In the genomic region with DNA sequence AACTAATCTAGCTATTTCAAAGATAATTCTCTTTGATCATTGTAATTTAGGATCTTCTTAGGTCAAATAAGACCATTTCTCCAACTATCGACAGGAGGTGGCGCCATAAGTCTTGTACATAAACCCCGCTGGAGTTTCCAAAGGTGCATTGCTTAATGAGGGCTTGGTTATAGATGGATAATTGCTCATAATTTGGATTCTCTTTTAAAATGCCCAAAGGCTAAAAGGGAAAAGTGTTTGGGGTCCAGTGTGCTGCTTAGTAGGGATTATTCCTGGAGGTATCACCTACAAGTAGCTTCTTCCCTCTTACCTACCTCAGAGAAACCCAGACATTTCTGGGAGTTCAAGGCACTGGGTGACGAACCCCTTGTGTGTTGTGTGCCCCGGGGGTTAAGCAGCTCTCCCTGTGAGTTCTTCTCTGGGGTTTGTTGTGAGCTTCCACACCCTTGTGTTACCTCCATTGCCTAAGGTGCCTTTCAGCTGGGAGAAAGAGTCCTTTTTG, we compare ENCODE assay signal across 7 cellular contexts.
DNase-seq lines count a peak whose midpoint lies in the region; ATAC-seq and TF ChIP-seq lines count a peak whose summit lies in the region.

No MANE protein-coding gene starts in this region.

- peak; percentile 48 for ATAC-seq in HG02943 (IDR thresholded peaks at IDR 0.05; ENCODE audit: low read depth, unreplicated experiment)

- H3K4me1 ChIP-seq in skeletal muscle tissue (ENCODE audit: control insufficient read depth in 3 of 3, insufficient read depth in 3 of 3, low read length in 3 of 3) = peaks cover 11 to 17% (median 13%) of the 10 kb centered on the region in 3 donors

- H3K9me3 ChIP-seq in skeletal muscle tissue (ENCODE audit: control insufficient read depth in 3 of 3, low read length in 3 of 3) = no peaks in the 10 kb centered on the region

- DNase-seq in GM13976 (ENCODE audit: low spot score) (peak; percentile 53), NCI-H1930 (lab: John Stamatoyannopoulos, UW) (peak; percentile 43 to 66), T1000 (lab: John Stamatoyannopoulos, UW) (peak; percentile 30), astrocyte of the spinal cord (ENCODE audit: low read depth, low spot score) (peak; percentile 90), hypothalamus (lab: John Stamatoyannopoulos, UW) (peak in 33 of 51 donors; percentile 21 to 88 (median 54))

- peak overlapping the region; percentile 85 to 89 (median 86) for H3K9ac ChIP-seq in skeletal muscle tissue (ENCODE audit: low read depth in 1 of 3, low read length in 3 of 3)

- in situ Hi-C loops in GM13976 (cut with MboI; ENCODE audit: low sequenced_read_pairs, unreplicated experiment) (loop anchor here (5.0 kb wide), 1 partner anchor 415 kb away; no protein-coding TSS in a partner anchor), astrocyte of the spinal cord (cut with HindIII; ENCODE audit: low sequenced_read_pairs) (no loop called here)

- peak overlapping the region; percentile 74 for H3K27ac ChIP-seq in skeletal muscle tissue (ENCODE audit: low read depth, low read length)

- H3K4me3 ChIP-seq in astrocyte of the spinal cord (ENCODE audit: low read depth, low read length) (peak overlapping the region; percentile 37), skeletal muscle tissue (ENCODE audit: low read length in 3 of 3) (peak overlapping the region; percentile 80 to 86 (median 83))

- H3K36me3 ChIP-seq in skeletal muscle tissue (ENCODE audit: control insufficient read depth in 3 of 3, insufficient read depth in 3 of 3, low read length in 3 of 3) = no peaks in the 10 kb centered on the region

- H3K27me3 ChIP-seq in skeletal muscle tissue (ENCODE audit: control insufficient read depth in 3 of 3, insufficient read depth in 3 of 3, low read length in 3 of 3) = no peaks in the 10 kb centered on the region

- TF ChIP-seq CTCF in GM13976 (IDR thresholded peaks at IDR 0.05; ENCODE audit: borderline replicate concordance, control extremely low read depth, extremely low read depth, insufficient read depth, missing control alignments) (peak; percentile 54), astrocyte of the spinal cord (IDR thresholded peaks at IDR 0.05; ENCODE audit: low read depth, low read length) (peak; percentile 58)

Comparison
In these comparisons a context has a peak if more than half of its experiments do, and no peak if none do; other contexts are left out.
1. Peak in every context shown above with its lines: DNase-seq, ATAC-seq, H3K4me3 ChIP-seq and H3K27ac ChIP-seq.
2. DNase-seq: peak in every context shown above with its lines; median percentile 90 in astrocyte of the spinal cord; 54 in NCI-H1930; 54 in hypothalamus; 53 in GM13976; 30 in T1000.